ENCODE assay signal across 21 cellular contexts in genomic region chr3:57423335-57423734, GRCh38.
"Had no signal": no experiment of that assay in that cellular context is flagged by ENCODE, and none has a peak within 500 bp of the region (broad histone marks: within the 10 kb centered on the region; RNA-seq: fewer than 3 reads in every experiment).

No MANE protein-coding gene starts in this region.

- H3K4me3 ChIP-seq: PC-9 had no signal

- FAIRE-seq: astrocyte had no signal

- DNase-seq: activated CD4-positive, alpha-beta T cell treated with anti-CD3 and anti-CD28 coated beads for 48 hours; activated CD4-positive, alpha-beta T cell treated with anti-CD3 and anti-CD28 coated beads, Interleukin-2, amount 50 U/mL, for 4 hours; activated CD4-positive, CD25-positive, alpha-beta regulatory T cell treated with anti-CD3 and anti-CD28 coated beads, Interleukin-2, amount 50 U/mL, for 72 hours; activated CD8-positive, alpha-beta memory T cell treated with anti-CD3 and anti-CD28 coated beads, Interleukin-2, amount 50 U/mL, for 48 hours; activated CD8-positive, alpha-beta T cell treated with anti-CD3 and anti-CD28 coated beads, Interleukin-2, amount 10 ng/mL, durations not matched to agents 7 days and 5 days; activated effector memory CD4-positive, alpha-beta T cell treated with Interleukin-2 at 50 U/mL for 16 hours; activated naive CD4-positive, alpha-beta T cell treated with Interleukin-2 at 50 U/mL for 16 hours; activated T-cell treated with anti-CD3 and anti-CD28 coated beads, Interleukin-2, amount 50 U/mL, for 1 hour; amygdala; KG1; NCI-H1048; NCI-H146; NCI-H1930; NCI-H2171; NCI-H2227 treated with DMSO at 0.1 percent for 48 hours; NCI-H446 treated with DMSO at 0.1 percent for 48 hours; NCI-H526 treated with DMSO at 0.1 percent for 48 hours; NK-92 treated with Interleukin-12 subunit alpha and Interleukin-12 subunit beta, amount 100 ng/mL, for 24 hours; PC-9; SHP77 treated with DMSO at 0.1 percent for 48 hours had no signal

- H2AFZ ChIP-seq: PC-9 had no signal

- H3K27ac ChIP-seq: PC-9 had no signal

- ATAC-seq: activated CD8-positive, alpha-beta T cell treated with anti-CD3 and anti-CD28 coated beads, Interleukin-2, amount 10 ng/mL, durations not matched to agents 7 days and 5 days had no signal

- H3K4me2 ChIP-seq: PC-9 had no signal
